In the genomic region with DNA sequence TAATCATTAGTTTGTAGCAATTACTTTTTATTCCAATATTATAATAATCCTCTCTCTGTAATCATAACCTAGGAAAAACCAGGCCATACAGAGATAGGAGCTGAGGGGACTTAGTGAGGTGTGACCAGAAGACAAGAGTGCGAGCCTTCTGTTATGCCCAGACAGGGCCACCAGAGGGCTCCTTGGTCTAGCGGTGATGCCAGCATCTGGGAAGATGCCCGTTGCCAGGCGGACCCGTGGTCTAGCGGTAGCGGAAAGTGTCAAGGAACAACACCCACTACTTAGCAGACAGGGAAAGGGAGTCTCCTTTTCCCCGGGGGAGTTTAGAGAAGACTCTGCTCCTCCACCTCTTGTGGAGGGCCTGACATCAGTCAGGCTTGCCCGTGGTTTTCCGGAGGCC, we compare ENCODE assay signal across 8 cellular contexts.
A peak's percentile ranks its signal among the peaks of the same experiment; 100 is the strongest.
DNase-seq lines count a peak whose midpoint lies in the region; ATAC-seq, FAIRE-seq and TF ChIP-seq lines count a peak whose summit lies in the region.
"Not testable (repeated sequence)": the region's sequence is repeated elsewhere in the genome, so short reads cannot be mapped to it uniquely, and the experiment has no call there.

No MANE protein-coding gene starts in this region.

- H3K79me2 ChIP-seq in K562 (ENCODE audit: control insufficient read depth, insufficient read depth, low read length); keratinocyte (ENCODE audit: control insufficient read depth, insufficient read depth, low read length): not testable (repeated sequence)

- H3K9me3 ChIP-seq in A673 (ENCODE audit: low read depth, low read length, poor library complexity, severe bottlenecking); Panc1 (ENCODE audit: control insufficient read depth, insufficient read depth, low read depth, low read length); K562 (replicated peaks; ENCODE audit: control insufficient read depth, insufficient read depth, low read depth, low read length); esophagus muscularis mucosa; keratinocyte (ENCODE audit: control insufficient read depth, low read depth, low read length): not testable (repeated sequence)

- not testable (repeated sequence) for H3K9me3 Mint-ChIP-seq in HFFc6

- H3K36me3 ChIP-seq in A673 (ENCODE audit: insufficient read depth, low read length, poor library complexity, severe bottlenecking); Panc1 (ENCODE audit: control insufficient read depth, insufficient read depth, low read length); K562 (ENCODE audit: control insufficient read depth, insufficient read depth, low read length); esophagus muscularis mucosa; keratinocyte (ENCODE audit: control insufficient read depth in 2 of 2, extremely low read depth in 1 of 2, insufficient read depth in 2 of 2, low read length in 2 of 2): not testable (repeated sequence)

- ATAC-seq in Panc1, K562: not testable (repeated sequence)

- H3K9me1 ChIP-seq in K562 (ENCODE audit: control insufficient read depth, insufficient read depth, low read length); keratinocyte (ENCODE audit: control insufficient read depth, extremely low read depth, insufficient read depth, low read length): not testable (repeated sequence)

- not testable (repeated sequence) for H3K27ac Mint-ChIP-seq in HFFc6

- POLR2A ChIA-PET in A673 (lab: Charles Lee; ENCODE audit: low non-redundant PET); Panc1 (lab: Charles Lee); K562 (lab: Yijun Ruan, JAX): not testable (repeated sequence)

- CTCF ChIA-PET in A673 (lab: Charles Lee); Panc1 (lab: Charles Lee); K562 (lab: Yijun Ruan, JAX; ENCODE audit: low intra/inter-chr PET ratio): not testable (repeated sequence)

- H4K20me1 ChIP-seq in K562 (replicated peaks; ENCODE audit: control insufficient read depth, insufficient read depth, low read length); keratinocyte (ENCODE audit: control insufficient read depth, extremely low read depth, insufficient read depth, low read length): not testable (repeated sequence)

- not testable (repeated sequence) for H2AFZ ChIP-seq in K562 (ENCODE audit: low read depth, low read length); keratinocyte (ENCODE audit: control insufficient read depth, low read length)

- in situ Hi-C loops in Panc1 (cut with HindIII; ENCODE audit: low pct_unique_long_range_greater_than_20kb, low sequenced_read_pairs); K562 (cut with MboI): not testable (repeated sequence)

- H3K27me3 Mint-ChIP-seq in HFFc6 (ENCODE audit: insufficient read depth) = not testable (repeated sequence)

- BruUV-seq in A673 (replicated peaks; lab: Mats Ljungman, UMichigan); Panc1 (replicated peaks; lab: Mats Ljungman, UMichigan); K562 (replicated peaks; lab: Mats Ljungman, UMichigan): not testable (repeated sequence)

- H3K4me3 ChIP-seq in A673 (ENCODE audit: low read depth, low read length, poor library complexity, severe bottlenecking); Panc1 (ENCODE audit: low read depth in 2 of 2, low read length in 2 of 2); K562; esophagus muscularis mucosa; keratinocyte (ENCODE audit: control insufficient read depth in 2 of 3, extremely low read depth in 1 of 3, insufficient read depth in 2 of 3, low read depth in 1 of 3, low read length in 3 of 3); retinal pigment epithelial cell (ENCODE audit: low read length): not testable (repeated sequence)

- 0 out of 2 replicates have a peak, but pooled peaks have one; percentile 38 for TF ChIP-seq CTCF in A673 (conservative IDR thresholded peaks at IDR 0.05; ENCODE audit: low read depth, low read length)
- TF ChIP-seq CTCF in HFFc6 (IDR thresholded peaks at IDR 0.05) = peak; percentile 43
- TF ChIP-seq CTCF in Panc1 (IDR thresholded peaks at IDR 0.05) = peak; percentile 74
- TF ChIP-seq CTCF in K562 (IDR thresholded peaks at IDR 0.05 in 2 of 3, conservative IDR thresholded peaks at IDR 0.05 in 1 of 3; ENCODE audit: insufficient read depth in 2 of 3, low read depth in 1 of 3, low read length in 3 of 3) = not testable (repeated sequence)
- peak; percentile 20 to 40 (median 40) for TF ChIP-seq CTCF in esophagus muscularis mucosa (IDR thresholded peaks at IDR 0.05)
- peak in 2 of 3 experiments; percentile 28 to 50 for TF ChIP-seq CTCF in keratinocyte (optimal IDR thresholded peaks at IDR 0.05 in 1 of 3, IDR thresholded peaks at IDR 0.05 in 1 of 3, conservative IDR thresholded peaks at IDR 0.05 in 1 of 3; ENCODE audit: extremely low read depth in 1 of 3, insufficient read depth in 2 of 3, low read length in 3 of 3)
- TF ChIP-seq CTCF in retinal pigment epithelial cell (conservative IDR thresholded peaks at IDR 0.05; ENCODE audit: low read depth, low read length) = peak; percentile 35

- H3K4me1 Mint-ChIP-seq in HFFc6 (ENCODE audit: low read depth) = peaks cover 18% of the 10 kb centered on the region

- peaks cover 12% of the 10 kb centered on the region; the same call in 1 of the 2 replicates for H3K36me3 Mint-ChIP-seq in HFFc6 (ENCODE audit: low read depth)

- intact Hi-C loops in A673 (cut with micrococcal nuclease; ENCODE audit: unreplicated experiment); Panc1 (cut with micrococcal nuclease; ENCODE audit: unreplicated experiment); K562 (cut with micrococcal nuclease); esophagus muscularis mucosa (cut with DNase I): not testable (repeated sequence)

- dilution Hi-C loops in keratinocyte (cut with MboI; ENCODE audit: extremely low pct_ligation_motif_present, low sequenced_read_pairs) = not testable (repeated sequence)

- not testable (repeated sequence) for H3K27me3 ChIP-seq in A673 (replicated peaks; ENCODE audit: insufficient read depth, low read depth, low read length, poor library complexity); Panc1 (ENCODE audit: control insufficient read depth, insufficient read depth, low read length); K562 (ENCODE audit: control insufficient read depth in 2 of 2, insufficient read depth in 2 of 2, low read length in 2 of 2); esophagus muscularis mucosa; keratinocyte (ENCODE audit: control insufficient read depth, extremely low read depth, insufficient read depth, low read length)

- not testable (repeated sequence) for H3K4me2 ChIP-seq in K562 (ENCODE audit: insufficient read depth, low read length); keratinocyte (ENCODE audit: control insufficient read depth, extremely low read depth, insufficient read depth, low read depth, low read length)

- H3K27ac ChIP-seq in A673 (ENCODE audit: low read depth, low read length, poor library complexity, severe bottlenecking); Panc1 (ENCODE audit: low read length); K562 (ENCODE audit: extremely low read depth, low read depth, low read length); esophagus muscularis mucosa (replicated peaks in 1 of 4); keratinocyte (ENCODE audit: control insufficient read depth, insufficient read depth, low read length): not testable (repeated sequence)

- not testable (repeated sequence) for DNase-seq in A673 (ENCODE audit: low spot score); HFFc6; Panc1 (ENCODE audit: low read depth, low spot score); K562 (ENCODE audit: extremely low read depth in 1 of 4, low spot score in 3 of 4); esophagus muscularis mucosa (ENCODE audit: extremely low spot score); keratinocyte (ENCODE audit: low read depth, low spot score); retinal pigment epithelial cell (ENCODE audit: low read depth)
- peak; percentile 4 for DNase-seq in ELF-1 (ENCODE audit: low read depth, low spot score)

- not testable (repeated sequence) for H3K4me3 Mint-ChIP-seq in HFFc6

- not testable (repeated sequence) for H3K9ac ChIP-seq in K562 (ENCODE audit: insufficient read depth in 1 of 2, low read depth in 2 of 2, low read length in 2 of 2); keratinocyte (ENCODE audit: control insufficient read depth, extremely low read depth, insufficient read depth, low read length)

- H3K4me1 ChIP-seq in A673 (ENCODE audit: insufficient read depth, low read length, poor library complexity, severe bottlenecking); Panc1 (ENCODE audit: control insufficient read depth, insufficient read depth, low read length); K562 (replicated peaks in 1 of 2; ENCODE audit: control insufficient read depth in 2 of 2, insufficient read depth in 2 of 2, low read length in 2 of 2); keratinocyte (ENCODE audit: control insufficient read depth, extremely low read depth, insufficient read depth, low read length): not testable (repeated sequence)
- H3K4me1 ChIP-seq in esophagus muscularis mucosa = peaks cover 3 to 10% (median 8%) of the 10 kb centered on the region in 4 donors

- WGBS in K562 (ENCODE audit: insufficient coverage, low coverage, missing lambda C conversion rate) = 86% methylated on average over 8 of the region's 10 CpGs
- WGBS in esophagus muscularis mucosa = 61% methylated on average over 10 of the region's 10 CpGs

- not testable (repeated sequence) for TF ChIP-seq POLR2A in K562 (conservative IDR thresholded peaks at IDR 0.05); esophagus muscularis mucosa (IDR thresholded peaks at IDR 0.05; ENCODE audit: low read depth)

- TF ChIP-seq RAD21 in K562 (CRISPR knock-in tag; conservative IDR thresholded peaks at IDR 0.05 in 1 of 2, IDR thresholded peaks at IDR 0.05 in 1 of 2) = not testable (repeated sequence)

- TF ChIP-seq EP300 in K562 (IDR thresholded peaks at IDR 0.05; ENCODE audit: low read length); esophagus muscularis mucosa (IDR thresholded peaks at IDR 0.05): not testable (repeated sequence)

- not testable (repeated sequence) for FAIRE-seq in K562 (lab: Jason Lieb, UNC); keratinocyte (lab: Jason Lieb, UNC)
